Comparison of ENCODE assay signal across 9 cellular contexts in genomic region chr10:71770255-71770654, GRCh38. TPM values are rescaled to one million over a fixed set of nuclear protein-coding genes. Genes with fewer than 3 reads are reported as not detected.
DNase-seq lines count a peak whose midpoint lies in the region; ATAC-seq and TF ChIP-seq lines count a peak whose summit lies in the region.
"Had no signal": no experiment of that assay in that cellular context is flagged by ENCODE, and none has a peak within 500 bp of the region (broad histone marks: within the 10 kb centered on the region; RNA-seq: fewer than 3 reads in every experiment).

No MANE protein-coding gene starts in this region.

- peaks cover 81% of the 10 kb centered on the region for H3K4me1 Mint-ChIP-seq in activated naive CD4-positive, alpha-beta T cell treated with anti-CD3 and anti-CD28 coated beads, Interleukin-2, amount 10 ng/mL, durations not matched to agents 7 days and 5 days
- H3K4me1 Mint-ChIP-seq in mesothelial cell of epicardium (peaks cover 32% of the 10 kb centered on the region), nephron progenitor cell (peaks cover 43% of the 10 kb centered on the region)

- no peak for TF ChIP-seq POLR2A in body of pancreas (IDR thresholded peaks at IDR 0.05)

- H3K36me3 Mint-ChIP-seq in activated naive CD4-positive, alpha-beta T cell treated with anti-CD3 and anti-CD28 coated beads, Interleukin-2, amount 10 ng/mL, durations not matched to agents 7 days and 5 days, result peaks cover 59% of the 10 kb centered on the region
- H3K36me3 Mint-ChIP-seq in mesothelial cell of epicardium (no peaks in the 10 kb centered on the region), nephron progenitor cell (ENCODE audit: low read depth) (no peaks in the 10 kb centered on the region)

- DNase-seq in activated naive CD4-positive, alpha-beta T cell treated with anti-CD3 and anti-CD28 coated beads, Interleukin-2, amount 10 ng/mL, durations not matched to agents 7 days and 5 days, result no peak
- DNase-seq in activated naive CD4-positive, alpha-beta T cell treated with anti-CD3 and anti-CD28 coated beads, Interleukin-2, amount 50 U/mL, for 16 hours, result no peak
- no peak for DNase-seq in body of pancreas
- DNase-seq in mesothelial cell of epicardium (ENCODE audit: low spot score in 2 of 2, unreplicated experiment in 2 of 2), result no peak
- no peak for DNase-seq in NCI-H2081 treated with DMSO at 0.1 percent for 48 hours (lab: John Stamatoyannopoulos, UW)
- no peak for DNase-seq in nephron progenitor cell

- WGBS in body of pancreas, 2 donors, result 84 to 85% methylated on average over 3 of the region's 3 CpGs
- 84% methylated on average over 3 of the region's 3 CpGs for WGBS in urinary bladder

- no peaks in the 10 kb centered on the region for H3K27me3 ChIP-seq in body of pancreas

- intact Hi-C loops in body of pancreas (cut with DNase I), result no loop called here

- no peaks in the 10 kb centered on the region for H3K9me3 Mint-ChIP-seq in activated naive CD4-positive, alpha-beta T cell treated with anti-CD3 and anti-CD28 coated beads, Interleukin-2, amount 10 ng/mL, durations not matched to agents 7 days and 5 days
- H3K9me3 Mint-ChIP-seq in mesothelial cell of epicardium (no peaks in the 10 kb centered on the region), nephron progenitor cell (no peaks in the 10 kb centered on the region)

- H3K27ac Mint-ChIP-seq in activated naive CD4-positive, alpha-beta T cell treated with anti-CD3 and anti-CD28 coated beads, Interleukin-2, amount 10 ng/mL, durations not matched to agents 7 days and 5 days, result peak overlapping the region; percentile 92
- peak overlapping the region; percentile 75 for H3K27ac Mint-ChIP-seq in mesothelial cell of epicardium
- no peak overlapping the region for H3K27ac Mint-ChIP-seq in nephron progenitor cell

- H3K4me3 ChIP-seq in body of pancreas, result no peak overlapping the region
- no peak overlapping the region for H3K4me3 ChIP-seq in urinary bladder (ENCODE audit: low read depth, low read length)

- peak overlapping the region; percentile 93 for H3K4me3 Mint-ChIP-seq in activated naive CD4-positive, alpha-beta T cell treated with anti-CD3 and anti-CD28 coated beads, Interleukin-2, amount 10 ng/mL, durations not matched to agents 7 days and 5 days
- no peak overlapping the region for H3K4me3 Mint-ChIP-seq in mesothelial cell of epicardium
- H3K4me3 Mint-ChIP-seq in nephron progenitor cell, result no peak overlapping the region

- H3K36me3 ChIP-seq in body of pancreas (replicated peaks in 1 of 2; ENCODE audit: insufficient read depth in 1 of 2, low read depth in 2 of 2), result no peaks in the 10 kb centered on the region
- H3K36me3 ChIP-seq in urinary bladder (ENCODE audit: insufficient read depth), result no peaks in the 10 kb centered on the region

- H3K4me1 ChIP-seq in body of pancreas (peaks cover 66% of the 10 kb centered on the region), urinary bladder (ENCODE audit: insufficient read depth) (no peaks in the 10 kb centered on the region)

- TF ChIP-seq CTCF in body of pancreas (IDR thresholded peaks at IDR 0.05), result no peak
- TF ChIP-seq CTCF in mesothelial cell of epicardium (IDR thresholded peaks at IDR 0.05; ENCODE audit: unreplicated experiment), result no peak
- TF ChIP-seq CTCF in nephron progenitor cell (IDR thresholded peaks at IDR 0.05), result no peak

- no peaks in the 10 kb centered on the region for H3K27me3 Mint-ChIP-seq in activated naive CD4-positive, alpha-beta T cell treated with anti-CD3 and anti-CD28 coated beads, Interleukin-2, amount 10 ng/mL, durations not matched to agents 7 days and 5 days
- H3K27me3 Mint-ChIP-seq in mesothelial cell of epicardium (ENCODE audit: low read depth) (no peaks in the 10 kb centered on the region), nephron progenitor cell (ENCODE audit: low read depth, poor library complexity) (peaks cover 30% of the 10 kb centered on the region)

- H3K27ac ChIP-seq in body of pancreas (peak overlapping the region in 3 of 4 donors; percentile 76 to 79 (median 77)), urinary bladder (ENCODE audit: low read depth) (peak overlapping the region; percentile 51)
- H3K27ac ChIP-seq: C4-2B had no signal

- H3K9me3 ChIP-seq in body of pancreas, result no peaks in the 10 kb centered on the region

- ATAC-seq in body of pancreas (no peak), HG03139 (IDR thresholded peaks at IDR 0.05; ENCODE audit: unreplicated experiment) (no peak)

- CTCF ChIA-PET in activated naive CD4-positive, alpha-beta T cell treated with anti-CD3 and anti-CD28 coated beads, Interleukin-2, amount 10 ng/mL, durations not matched to agents 7 days and 5 days (lab: Charles Lee), result interaction anchor here (2.2 to 5.4 kb wide), 3 partner anchors 23 to 57 kb away, joined by 10 to 36 read pairs (median 12); no protein-coding TSS in a partner anchor

RNA-seq across cellular contexts. Expression of gene VSIR, which starts 3.1 kb away (rescaled TPM):
- total RNA-seq in body of pancreas (10 to 100 TPM; 14.8 to 17.1 TPM), mesothelial cell of epicardium (8.0 to 9.1 TPM (median 8.7 TPM) in 3 replicates), urinary bladder (24.9 TPM)
- polyA plus RNA-seq in urinary bladder, result 59.6 TPM

RNA-seq across cellular contexts. Expression of gene C10orf105, which starts 50.7 kb away (rescaled TPM):
- not detected for total RNA-seq in body of pancreas
- 0.11 to 0.25 TPM (median 0.18 TPM) in 3 replicates for total RNA-seq in mesothelial cell of epicardium
- total RNA-seq in urinary bladder, result 0.26 TPM
- 0.11 TPM for polyA plus RNA-seq in urinary bladder
